Comparison of ENCODE assay signal across 19 cellular contexts in the genomic region with DNA sequence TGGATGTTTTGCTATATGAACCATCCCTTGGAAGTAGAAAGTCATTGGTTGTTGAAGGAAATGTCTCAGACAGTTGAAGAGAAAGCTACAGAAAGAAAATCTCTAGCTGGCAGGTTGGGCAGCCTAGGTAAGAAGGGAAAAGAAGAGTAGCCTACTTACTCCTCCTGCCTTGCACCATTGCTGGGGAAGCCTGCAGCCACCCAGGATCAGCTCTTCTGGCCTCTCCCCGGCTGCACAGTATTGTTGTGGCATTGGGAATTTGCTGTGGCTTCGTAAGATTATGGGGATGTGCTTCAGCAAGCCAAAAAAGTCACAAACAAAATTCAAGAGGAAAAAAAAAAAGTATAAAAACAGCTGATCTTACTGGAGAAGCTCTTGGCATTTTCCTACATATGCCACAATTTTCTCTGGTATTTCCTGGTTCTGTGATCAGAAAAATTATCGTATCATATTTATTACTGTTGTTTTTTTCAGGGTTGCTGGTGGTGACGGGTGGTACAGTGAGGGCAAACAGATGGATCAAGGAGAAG.
A peak's percentile ranks its signal among the peaks of the same experiment; 100 is the strongest.
DNase-seq lines count a peak whose midpoint lies in the region; ATAC-seq and TF ChIP-seq lines count a peak whose summit lies in the region.
"Had no signal": no experiment of that assay in that cellular context is flagged by ENCODE, and none has a peak within 500 bp of the region (broad histone marks: within the 10 kb centered on the region; RNA-seq: fewer than 3 reads in every experiment).

No MANE protein-coding gene starts in this region.

- no peak overlapping the region for H4K91ac ChIP-seq in mesenchymal stem cell (ENCODE audit: low read length)

- peaks cover 1% of the 10 kb centered on the region; the same call in 1 of the 2 replicates for H3K27me3 Mint-ChIP-seq in HFFc6 (ENCODE audit: insufficient read depth)
- H3K27me3 Mint-ChIP-seq: activated CD4-positive, alpha-beta memory T cell treated with anti-CD3 and anti-CD28 coated beads, Interleukin-2, amount 10 ng/mL, durations not matched to agents 7 days and 5 days; activated naive CD8-positive, alpha-beta T cell; CD4-positive, alpha-beta memory T cell had no signal

- H3K4ac ChIP-seq in mesenchymal stem cell (ENCODE audit: low read depth in 1 of 2, low read length in 2 of 2) = no peak overlapping the region

- H3K4me3 ChIP-seq in AG10803 (ENCODE audit: low read length) (no peak overlapping the region), breast epithelium (peak overlapping the region in 2 of 3 donors; percentile 20 to 27), mesenchymal stem cell (ENCODE audit: insufficient read depth in 1 of 2, low read depth in 1 of 2, low read length in 2 of 2) (no peak overlapping the region)
- H3K4me3 ChIP-seq: esophagus squamous epithelium, heart right ventricle, right atrium auricular region had no signal

- H3K27ac ChIP-seq in breast epithelium (peak overlapping the region; percentile 78 to 85), mesenchymal stem cell (ENCODE audit: low read length, poor library complexity, severe bottlenecking) (no peak overlapping the region)
- H3K27ac ChIP-seq: esophagus squamous epithelium had no signal

- no peaks in the 10 kb centered on the region for H3K36me3 ChIP-seq in breast epithelium
- no peaks in the 10 kb centered on the region for H3K36me3 ChIP-seq in mesenchymal stem cell (ENCODE audit: control insufficient read depth in 1 of 2, insufficient read depth in 2 of 2, low read depth in 1 of 2, low read length in 2 of 2)
- H3K36me3 ChIP-seq: esophagus squamous epithelium, heart right ventricle, right atrium auricular region had no signal

- no peak overlapping the region for H2BK5ac ChIP-seq in mesenchymal stem cell (ENCODE audit: low read depth, low read length, poor library complexity, severe bottlenecking)

- H3K27me3 ChIP-seq in breast epithelium = no peaks in the 10 kb centered on the region
- no peaks in the 10 kb centered on the region for H3K27me3 ChIP-seq in mesenchymal stem cell (ENCODE audit: control insufficient read depth in 1 of 2, insufficient read depth in 1 of 2, low read length in 2 of 2)
- H3K27me3 ChIP-seq: esophagus squamous epithelium, heart right ventricle, right atrium auricular region had no signal

- peak overlapping the region; percentile 57 for H3K27ac Mint-ChIP-seq in HFFc6
- H3K27ac Mint-ChIP-seq in activated naive CD4-positive, alpha-beta T cell treated with anti-CD3 and anti-CD28 coated beads, Interleukin-2, amount 50 U/mL, for 72 hours = peak overlapping the region in 1 of 2 donors; percentile 49
- H3K27ac Mint-ChIP-seq: activated CD4-positive, alpha-beta memory T cell treated with anti-CD3 and anti-CD28 coated beads, Interleukin-2, amount 10 ng/mL, durations not matched to agents 7 days and 5 days; activated naive CD8-positive, alpha-beta T cell; activated T-cell treated with anti-CD3 and anti-CD28 coated beads, Interleukin-2, amount 50 U/mL, for 72 hours; CD4-positive, alpha-beta memory T cell; mesothelial cell of epicardium had no signal

- ATAC-seq in GM19035 (IDR thresholded peaks at IDR 0.05; ENCODE audit: unreplicated experiment) (no peak), HG02973 (IDR thresholded peaks at IDR 0.05; ENCODE audit: unreplicated experiment) (no peak), HG03135 (IDR thresholded peaks at IDR 0.05; ENCODE audit: unreplicated experiment) (no peak)
- no peak for ATAC-seq in activated naive CD4-positive, alpha-beta T cell treated with anti-CD3 and anti-CD28 coated beads, Interleukin-2, amount 50 U/mL, for 72 hours
- ATAC-seq: activated T-cell treated with anti-CD3 and anti-CD28 coated beads, Interleukin-2, amount 50 U/mL, for 72 hours had no signal

- H3K9me3 Mint-ChIP-seq in HFFc6 = no peaks in the 10 kb centered on the region
- no peaks in the 10 kb centered on the region for H3K9me3 Mint-ChIP-seq in activated naive CD4-positive, alpha-beta T cell treated with anti-CD3 and anti-CD28 coated beads, Interleukin-2, amount 50 U/mL, for 72 hours
- H3K9me3 Mint-ChIP-seq: activated CD4-positive, alpha-beta memory T cell treated with anti-CD3 and anti-CD28 coated beads, Interleukin-2, amount 10 ng/mL, durations not matched to agents 7 days and 5 days; activated T-cell treated with anti-CD3 and anti-CD28 coated beads, Interleukin-2, amount 50 U/mL, for 72 hours; mesothelial cell of epicardium had no signal

- no peak overlapping the region for H2AK5ac ChIP-seq in mesenchymal stem cell (ENCODE audit: low read length, severe bottlenecking)

- peak overlapping the region; percentile 9 for H3K9ac ChIP-seq in mesenchymal stem cell (ENCODE audit: low read length)

- no peak overlapping the region for H2BK12ac ChIP-seq in mesenchymal stem cell (ENCODE audit: low read length in 2 of 2)

- no peak overlapping the region for H2BK120ac ChIP-seq in mesenchymal stem cell (ENCODE audit: low read depth, low read length)

- TF ChIP-seq CTCF in AG10803 (conservative IDR thresholded peaks at IDR 0.05; ENCODE audit: low read length) = no peak
- TF ChIP-seq CTCF in HFFc6 (IDR thresholded peaks at IDR 0.05) = no peak
- no peak for TF ChIP-seq CTCF in breast epithelium (IDR thresholded peaks at IDR 0.05)

- 100% methylated on average over 3 of the region's 4 CpGs for WGBS in mesenchymal stem cell

- H3K4me2 ChIP-seq in mesenchymal stem cell (ENCODE audit: low read length, poor library complexity, severe bottlenecking) = no peak overlapping the region

- intact Hi-C loops in breast epithelium (cut with DNase I; ENCODE audit: low total_unique reads) = no loop called here

- H3K4me1 ChIP-seq in breast epithelium (peaks cover 0 to 8% of the 10 kb centered on the region in 2 donors), mesenchymal stem cell (ENCODE audit: control insufficient read depth, insufficient read depth, low read depth, low read length) (peaks cover 2% of the 10 kb centered on the region)

- H4K8ac ChIP-seq in mesenchymal stem cell (ENCODE audit: low read length) = no peak overlapping the region

- no peak overlapping the region for H3K18ac ChIP-seq in mesenchymal stem cell (ENCODE audit: low read depth in 1 of 2, low read length in 2 of 2)

- no peaks in the 10 kb centered on the region for H3K36me3 Mint-ChIP-seq in HFFc6 (ENCODE audit: low read depth)
- no peaks in the 10 kb centered on the region for H3K36me3 Mint-ChIP-seq in activated naive CD4-positive, alpha-beta T cell treated with anti-CD3 and anti-CD28 coated beads, Interleukin-2, amount 50 U/mL, for 72 hours
- H3K36me3 Mint-ChIP-seq: activated naive CD8-positive, alpha-beta T cell; CD4-positive, alpha-beta memory T cell; mesothelial cell of epicardium had no signal

- H3K9me3 ChIP-seq in breast epithelium (no peaks in the 10 kb centered on the region), mesenchymal stem cell (ENCODE audit: control insufficient read depth, low read length) (no peaks in the 10 kb centered on the region)
- H3K9me3 ChIP-seq: esophagus squamous epithelium, heart right ventricle, right atrium auricular region had no signal

- H3K23ac ChIP-seq in mesenchymal stem cell (ENCODE audit: low read length in 2 of 2) = no peak overlapping the region

- no peak for TF ChIP-seq POLR2A in breast epithelium (IDR thresholded peaks at IDR 0.05)

- H3K4me3 Mint-ChIP-seq in HFFc6 = peak overlapping the region; percentile 46; the same call in 1 of the 2 replicates
- H3K4me3 Mint-ChIP-seq: activated CD4-positive, alpha-beta memory T cell treated with anti-CD3 and anti-CD28 coated beads, Interleukin-2, amount 10 ng/mL, durations not matched to agents 7 days and 5 days; activated naive CD8-positive, alpha-beta T cell; activated T-cell treated with anti-CD3 and anti-CD28 coated beads, Interleukin-2, amount 50 U/mL, for 72 hours; CD4-positive, alpha-beta memory T cell; mesothelial cell of epicardium had no signal

- no peak overlapping the region for H2AFZ ChIP-seq in mesenchymal stem cell (ENCODE audit: low read depth, low read length)

- H2BK15ac ChIP-seq in mesenchymal stem cell (ENCODE audit: low read depth, poor library complexity, severe bottlenecking) = no peak overlapping the region

- H3K79me1 ChIP-seq in mesenchymal stem cell (replicated peaks; ENCODE audit: low read length, poor library complexity, severe bottlenecking) = peaks cover 14% of the 10 kb centered on the region

- DNase-seq in AG10803 (ENCODE audit: low read depth) = peak; percentile 64
- no peak for DNase-seq in HFFc6
- DNase-seq in breast epithelium (ENCODE audit: low spot score in 2 of 2) = no peak
- DNase-seq in mesenchymal stem cell = no peak
- DNase-seq in activated naive CD4-positive, alpha-beta T cell treated with anti-CD3 and anti-CD28 coated beads, Interleukin-2, amount 50 U/mL, for 72 hours (ENCODE audit: low spot score in 2 of 2) = no peak
- DNase-seq: activated CD4-positive, alpha-beta memory T cell treated with anti-CD3 and anti-CD28 coated beads, Interleukin-2, amount 10 ng/mL, durations not matched to agents 7 days and 5 days; activated T-cell treated with anti-CD3 and anti-CD28 coated beads, Interleukin-2, amount 50 U/mL, for 72 hours; CD4-positive, alpha-beta memory T cell; DND-41; esophagus squamous epithelium; heart right ventricle; NCI-H1048; RPMI8226 had no signal

- H3K14ac ChIP-seq in mesenchymal stem cell (ENCODE audit: low read length in 2 of 2) = no peak overlapping the region

- peaks cover 87% of the 10 kb centered on the region for H3K4me1 Mint-ChIP-seq in HFFc6 (ENCODE audit: low read depth)
- H3K4me1 Mint-ChIP-seq: activated CD4-positive, alpha-beta memory T cell treated with anti-CD3 and anti-CD28 coated beads, Interleukin-2, amount 10 ng/mL, durations not matched to agents 7 days and 5 days had no signal

Comparison
In these comparisons a context has a peak if more than half of its experiments do, and no peak if none do; other contexts are left out.
1. H3K4me3 ChIP-seq: peak in breast epithelium (2 of 3); none in AG10803 (single experiment) and mesenchymal stem cell (0 of 2).